Comparison of ENCODE assay signal across 8 cellular contexts in the genomic region with DNA sequence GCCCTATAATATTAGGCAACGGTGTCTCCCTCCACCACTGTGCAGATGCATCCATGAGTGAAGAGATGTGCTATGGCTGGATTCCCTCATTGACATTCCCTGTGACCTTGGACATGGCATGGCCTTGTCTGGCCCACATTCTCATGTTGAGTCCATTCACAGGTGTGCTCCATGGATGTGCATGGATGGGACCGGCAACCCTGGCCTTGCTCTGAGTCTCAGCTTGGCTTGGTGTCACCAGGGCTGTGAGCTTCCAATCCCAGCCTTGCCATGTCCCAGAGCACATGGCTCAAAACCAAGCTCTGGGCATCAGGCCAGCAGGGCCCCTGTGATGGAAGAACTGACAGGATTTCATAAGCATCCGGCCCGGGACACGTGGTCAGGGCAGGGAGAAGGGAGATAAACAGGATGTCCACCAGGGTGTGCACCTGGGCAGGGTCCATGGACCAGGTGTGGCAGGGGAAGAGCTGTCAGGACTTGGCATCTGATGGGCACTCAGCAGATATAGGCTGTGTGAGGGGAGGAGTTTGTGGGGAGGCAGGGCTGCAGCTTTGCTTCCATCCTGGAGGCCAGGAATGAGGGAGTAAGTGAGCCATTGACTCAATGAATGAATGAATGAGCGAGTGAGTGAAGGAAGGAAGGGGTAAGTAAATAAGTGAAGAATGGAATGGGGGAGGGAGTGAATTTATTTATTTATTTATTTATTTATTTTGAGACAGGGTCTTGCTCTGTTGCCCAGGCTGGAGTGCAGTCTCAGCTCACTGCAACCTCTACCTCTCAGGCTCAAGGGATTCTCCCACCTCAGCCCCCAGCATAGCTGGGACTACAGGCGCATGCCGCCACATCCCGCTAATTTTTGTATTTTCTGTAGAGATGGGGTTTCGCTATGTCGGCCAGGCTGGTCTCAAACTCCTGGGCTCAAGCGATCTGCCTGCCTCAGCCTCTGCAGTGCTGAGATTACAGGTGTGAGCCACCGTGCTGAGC. TPM values are rescaled to one million over a fixed set of nuclear protein-coding genes. Genes with fewer than 3 reads are reported as not detected.
DNase-seq lines count a peak whose midpoint lies in the region; ATAC-seq, FAIRE-seq and TF ChIP-seq lines count a peak whose summit lies in the region.

No MANE protein-coding gene starts in this region.

- H3K4me1 ChIP-seq in A549, result peaks cover 86% of the 10 kb centered on the region
- peaks cover 0 to 76% (median 17%) of the 10 kb centered on the region in 3 donors for H3K4me1 ChIP-seq in esophagus squamous epithelium

- FAIRE-seq in A549 (lab: Jason Lieb, UNC), result peak; percentile 90

- WGBS in A549 (ENCODE audit: missing lambda C conversion rate), result 70% methylated on average over 13 of the region's 13 CpGs
- 54 to 60% methylated on average over 10 to 12 of the region's 13 CpGs for WGBS in esophagus squamous epithelium, 2 donors

- no peaks in the 10 kb centered on the region for H3K27me3 ChIP-seq in esophagus squamous epithelium

- H3K4me2 ChIP-seq in A549, result peak overlapping the region; percentile 67

- no peaks in the 10 kb centered on the region for H3K9me3 ChIP-seq in A549
- H3K9me3 ChIP-seq in esophagus squamous epithelium, result no peaks in the 10 kb centered on the region

- peak overlapping the region; percentile 10; the same call in 1 of the 3 replicates for H3K4me3 ChIP-seq in A549
- no peak overlapping the region for H3K4me3 ChIP-seq in esophagus squamous epithelium

- POLR2A ChIA-PET in A549 (lab: Yijun Ruan, JAX) (interaction anchor here (0.8 to 7.1 kb wide), 15 partner anchors 9 to 181 kb away, joined by 3 to 147 read pairs (median 6); partner anchors contain the start of genes CSNK2A1, NRSN2, RBCK1 and SOX12), GM10248 (lab: Yijun Ruan, JAX) (no interaction called here)

- peak; percentile 94 to 98 for DNase-seq in A549 (ENCODE audit: low read depth in 1 of 2, low spot score in 1 of 2)
- no peak for DNase-seq in GM10248 (ENCODE audit: extremely low spot score)
- peak; percentile 59 for DNase-seq in NCI-H2107 treated with DMSO at 0.1 percent for 48 hours (lab: John Stamatoyannopoulos, UW; ENCODE audit: unreplicated experiment)
- DNase-seq in activated CD4-positive, alpha-beta T cell treated with anti-CD3 and anti-CD28 coated beads for 48 hours, result peak; percentile 76
- peak; percentile 16 for DNase-seq in esophagus squamous epithelium (lab: John Stamatoyannopoulos, UW)
- peak; percentile 21 for DNase-seq in occipital lobe (lab: John Stamatoyannopoulos, UW)
- DNase-seq in effector CD4-positive, alpha-beta T cell, result no peak

- ATAC-seq in A549 (peak; percentile 84 to 85), GM18907 (IDR thresholded peaks at IDR 0.05; ENCODE audit: unreplicated experiment) (no peak)

- peak overlapping the region; percentile 94 to 98 for H3K27ac ChIP-seq in A549
- H3K27ac ChIP-seq in esophagus squamous epithelium, result no peak overlapping the region

- peak; percentile 80 to 91 for TF ChIP-seq RAD21 in A549 (conservative IDR thresholded peaks at IDR 0.05 in 1 of 2, IDR thresholded peaks at IDR 0.05 in 1 of 2)

- CTCF ChIA-PET in A549 (lab: Yijun Ruan, JAX), result interaction anchor here (0.6 to 50.3 kb wide), 32 partner anchors 10 to 377 kb away, joined by 3 to 1229 read pairs (median 6); partner anchors contain the start of genes TBC1D20 and TRIB3
- CTCF ChIA-PET in GM10248 (lab: Yijun Ruan, JAX), result interaction anchor here (0.9 to 9.9 kb wide), 9 partner anchors 8 to 376 kb away, joined by 3 to 74 read pairs (median 4); no protein-coding TSS in a partner anchor

- TF ChIP-seq CTCF in A549 (IDR thresholded peaks at IDR 0.05), result peak; percentile 66
- TF ChIP-seq CTCF in GM10248 (IDR thresholded peaks at IDR 0.05; ENCODE audit: control extremely low read depth, extremely low read depth, low read depth, missing control alignments), result peak; percentile 20
- TF ChIP-seq CTCF in esophagus squamous epithelium (IDR thresholded peaks at IDR 0.05), result peak in 5 of 6 experiments; percentile 16 to 72 (median 50)

- intact Hi-C loops in esophagus squamous epithelium (cut with DNase I), result no loop called here

- no peaks in the 10 kb centered on the region for H3K36me3 ChIP-seq in esophagus squamous epithelium

- TF ChIP-seq POLR2A in A549 (IDR thresholded peaks at IDR 0.05; ENCODE audit: low read length) (no peak), esophagus squamous epithelium (IDR thresholded peaks at IDR 0.05) (no peak)

- TF ChIP-seq EP300 in A549 (IDR thresholded peaks at IDR 0.05), result peak in 1 of 2 experiments; percentile 62; a peak in 1 of 5 replicates

TF ChIP-seq in A549, 52 proteins besides CTCF, POLR2A, EP300 and RAD21 (continues in another document):
- TF ChIP-seq TP53 (CRISPR knock-in tag; IDR thresholded peaks at IDR 0.05) (peak; percentile 83; the same call in 1 of the 2 replicates), JUNB (IDR thresholded peaks at IDR 0.05) (no peak), CBX8 (IDR thresholded peaks at IDR 0.05) (no peak), ZNF302 (CRISPR knock-in tag; IDR thresholded peaks at IDR 0.05) (no peak), RNF2 (IDR thresholded peaks at IDR 0.05; ENCODE audit: borderline replicate concordance, low read depth) (no peak), CBX2 (IDR thresholded peaks at IDR 0.05; ENCODE audit: borderline replicate concordance, low read depth) (no peak), MYC (IDR thresholded peaks at IDR 0.05; ENCODE audit: borderline replicate concordance, low read length) (peak; percentile 99), SREBF2 (IDR thresholded peaks at IDR 0.05) (no peak), EHMT2 (IDR thresholded peaks at IDR 0.05; ENCODE audit: low read depth) (no peak), MAZ (IDR thresholded peaks at IDR 0.05; ENCODE audit: borderline replicate concordance, low read depth, low read length) (0 out of 2 replicates have a peak, but pooled peaks have one; percentile 73), PBX3 (IDR thresholded peaks at IDR 0.05) (no peak), EHF (CRISPR knock-in tag; IDR thresholded peaks at IDR 0.05) (no peak), ESRRA (IDR thresholded peaks at IDR 0.05; ENCODE audit: borderline replicate concordance, low read length) (no peak)
- TF ChIP-seq, protein P1, sequence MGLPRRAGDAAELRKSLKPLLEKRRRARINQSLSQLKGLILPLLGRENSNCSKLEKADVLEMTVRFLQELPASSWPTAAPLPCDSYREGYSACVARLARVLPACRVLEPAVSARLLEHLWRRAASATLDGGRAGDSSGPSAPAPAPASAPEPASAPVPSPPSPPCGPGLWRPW (IDR thresholded peaks at IDR 0.05), result no peak

RNA-seq across cellular contexts. Expression of gene NRSN2, which starts 15.7 kb away (rescaled TPM):
- polyA plus RNA-seq in A549 (2011; rRNA removed) (40.5 and 47.5 TPM in 2 replicates), A549 (2017; fragmentation: RNase III; extraction: RNeasy Plus Mini Kit Qiagen cat#74134 plus additional on column Dnase treatment) (59.6 to 74.8 TPM (median 74.3 TPM) in 3 replicates)
- 103 and 115 TPM in 2 replicates for polyA plus RNA-seq in A549 (2012; cell fraction: cytosol; rRNA removed)
- polyA plus RNA-seq in A549 (2012; cell fraction: nucleus; rRNA removed), result 84.2 and 135 TPM in 2 replicates
- 36.5 and 42.2 TPM in 2 replicates for polyA minus RNA-seq in A549 (2011; rRNA and poly(A)+ RNA removed)
- total RNA-seq in esophagus squamous epithelium (10 to 100 TPM in 1 of 4 donors, 1 to 10 TPM in 3; 3.7 to 13.8 (median 7.2) TPM), occipital lobe (27.0 TPM)

RNA-seq across cellular contexts. Expression of gene TRIB3, which starts 18.0 kb away (rescaled TPM):
- polyA plus RNA-seq in A549 (2011; rRNA removed), result 210 and 269 TPM in 2 replicates
- 56.5 and 79.1 TPM in 2 replicates for polyA plus RNA-seq in A549 (2012; cell fraction: cytosol; rRNA removed)
- polyA plus RNA-seq in A549 (2012; cell fraction: nucleus; rRNA removed), result 68.7 and 90.7 TPM in 2 replicates
- polyA plus RNA-seq in A549 (2017; fragmentation: RNase III; extraction: RNeasy Plus Mini Kit Qiagen cat#74134 plus additional on column Dnase treatment), result 28.4 to 39.8 TPM (median 34.0 TPM) in 3 replicates
- 224 and 268 TPM in 2 replicates for polyA minus RNA-seq in A549 (2011; rRNA and poly(A)+ RNA removed)
- total RNA-seq in esophagus squamous epithelium, result 10 to 100 TPM in 3 of 4 donors, 1 to 10 TPM in 1; 6.5 to 22.0 (median 11.9) TPM
- 12.5 TPM for total RNA-seq in occipital lobe

RNA-seq across cellular contexts. Expression of gene SOX12, which starts 37.2 kb away (rescaled TPM):
- polyA plus RNA-seq in A549 (2011; rRNA removed) (7.0 and 7.5 TPM in 2 replicates), A549 (2017; fragmentation: RNase III; extraction: RNeasy Plus Mini Kit Qiagen cat#74134 plus additional on column Dnase treatment) (24.6 to 32.8 TPM (median 29.2 TPM) in 3 replicates)
- polyA plus RNA-seq in A549 (2012; cell fraction: cytosol; rRNA removed), result 16.0 and 19.5 TPM in 2 replicates
- polyA plus RNA-seq in A549 (2012; cell fraction: nucleus; rRNA removed), result 39.6 and 40.2 TPM in 2 replicates
- 6.1 and 6.6 TPM in 2 replicates for polyA minus RNA-seq in A549 (2011; rRNA and poly(A)+ RNA removed)
- total RNA-seq in esophagus squamous epithelium (1 to 10 TPM; 2.1 to 3.8 (median 3.3) TPM), occipital lobe (9.4 TPM)

RNA-seq across cellular contexts. Expression of gene RBCK1, which starts 45.5 kb away (rescaled TPM):
- polyA plus RNA-seq in A549 (2011; rRNA removed) (222 and 239 TPM in 2 replicates), A549 (2017; fragmentation: RNase III; extraction: RNeasy Plus Mini Kit Qiagen cat#74134 plus additional on column Dnase treatment) (105 to 117 TPM (median 112 TPM) in 3 replicates)
- polyA plus RNA-seq in A549 (2012; cell fraction: cytosol; rRNA removed), result 142 and 173 TPM in 2 replicates
- polyA plus RNA-seq in A549 (2012; cell fraction: nucleus; rRNA removed), result 254 and 311 TPM in 2 replicates
- 186 and 187 TPM in 2 replicates for polyA minus RNA-seq in A549 (2011; rRNA and poly(A)+ RNA removed)
- total RNA-seq in esophagus squamous epithelium (10 to 100 TPM; 46.9 to 79.8 (median 63.2) TPM), occipital lobe (15.1 TPM)

Comparison
In these comparisons a context has a peak if more than half of its experiments do, and no peak if none do; other contexts are left out.
1. DNase-seq: peak in A549 (2 of 2), NCI-H2107 treated with DMSO at 0.1 percent for 48 hours (single experiment), activated CD4-positive, alpha-beta T cell treated with anti-CD3 and anti-CD28 coated beads for 48 hours (single experiment), esophagus squamous epithelium (single experiment) and occipital lobe (single experiment); none in GM10248 (single experiment) and effector CD4-positive, alpha-beta T cell (single experiment).
2. H3K27ac ChIP-seq: peak in A549 (2 of 2); none in esophagus squamous epithelium (0 of 4).
3. Peak in every context shown above with its lines, with median percentiles within 50 percentile points of each other: CTCF ChIP-seq.